1 cellular context compared by ENCODE assay signal in the genomic region with DNA sequence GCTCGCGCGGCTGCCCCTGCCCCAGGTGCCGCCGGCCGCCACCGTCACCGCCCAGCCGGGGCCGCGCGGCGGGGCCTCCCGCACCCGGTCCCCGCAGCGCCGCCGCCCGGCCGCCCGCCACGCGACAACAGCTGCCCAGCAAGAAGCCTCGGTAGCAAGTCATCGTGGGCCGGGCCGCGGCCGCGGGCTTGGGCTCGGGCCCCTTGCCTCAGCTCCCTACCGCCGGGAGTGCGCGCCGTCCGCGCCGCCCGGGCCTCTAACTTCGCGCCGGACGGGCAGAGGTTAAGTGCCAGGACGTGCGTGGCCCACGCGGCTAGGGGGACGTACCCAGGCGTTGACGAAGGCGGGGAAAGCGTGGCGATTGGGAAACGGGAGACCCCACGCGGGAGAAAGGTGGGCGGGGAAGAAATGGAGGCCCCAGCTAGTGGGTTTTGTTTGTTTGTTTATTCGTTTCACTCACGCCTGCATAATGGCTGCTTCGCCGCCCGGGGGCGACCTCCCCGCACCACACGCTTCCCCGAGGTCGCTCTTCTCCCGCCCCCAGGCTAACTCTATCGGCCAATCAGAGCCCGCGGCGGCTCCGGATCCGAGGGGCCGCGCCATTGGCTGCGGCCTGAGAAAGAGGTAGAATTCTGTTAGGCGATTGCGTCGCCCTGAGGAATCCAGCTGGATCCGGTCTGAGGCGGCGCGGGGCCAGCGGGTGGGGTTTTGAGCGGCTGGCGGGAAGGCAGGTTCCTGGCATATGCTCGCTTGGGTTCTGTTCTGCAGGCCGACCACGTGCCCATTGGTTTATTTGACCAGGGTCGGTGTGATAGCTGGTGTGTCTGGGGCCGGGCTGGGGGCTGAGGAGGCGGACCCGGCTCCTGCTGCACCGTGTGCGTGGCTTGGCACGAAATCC.
TF ChIP-seq lines count a peak whose summit lies in the region.

A gene with protein sequence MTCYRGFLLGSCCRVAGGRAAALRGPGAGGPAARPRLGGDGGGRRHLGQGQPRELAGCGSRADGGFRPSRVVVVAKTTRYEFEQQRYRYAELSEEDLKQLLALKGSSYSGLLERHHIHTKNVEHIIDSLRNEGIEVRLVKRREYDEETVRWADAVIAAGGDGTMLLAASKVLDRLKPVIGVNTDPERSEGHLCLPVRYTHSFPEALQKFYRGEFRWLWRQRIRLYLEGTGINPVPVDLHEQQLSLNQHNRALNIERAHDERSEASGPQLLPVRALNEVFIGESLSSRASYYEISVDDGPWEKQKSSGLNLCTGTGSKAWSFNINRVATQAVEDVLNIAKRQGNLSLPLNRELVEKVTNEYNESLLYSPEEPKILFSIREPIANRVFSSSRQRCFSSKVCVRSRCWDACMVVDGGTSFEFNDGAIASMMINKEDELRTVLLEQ (minus strand): TSS at position 290 of the 898 bp plus-strand sequence. CDS start 127 bp downstream, at position 163.

TF ChIP-seq in HepG2, 621 proteins besides CTCF, POLR2A, EP300 and RAD21 (continued from another document):
- TF ChIP-seq, protein P1, sequence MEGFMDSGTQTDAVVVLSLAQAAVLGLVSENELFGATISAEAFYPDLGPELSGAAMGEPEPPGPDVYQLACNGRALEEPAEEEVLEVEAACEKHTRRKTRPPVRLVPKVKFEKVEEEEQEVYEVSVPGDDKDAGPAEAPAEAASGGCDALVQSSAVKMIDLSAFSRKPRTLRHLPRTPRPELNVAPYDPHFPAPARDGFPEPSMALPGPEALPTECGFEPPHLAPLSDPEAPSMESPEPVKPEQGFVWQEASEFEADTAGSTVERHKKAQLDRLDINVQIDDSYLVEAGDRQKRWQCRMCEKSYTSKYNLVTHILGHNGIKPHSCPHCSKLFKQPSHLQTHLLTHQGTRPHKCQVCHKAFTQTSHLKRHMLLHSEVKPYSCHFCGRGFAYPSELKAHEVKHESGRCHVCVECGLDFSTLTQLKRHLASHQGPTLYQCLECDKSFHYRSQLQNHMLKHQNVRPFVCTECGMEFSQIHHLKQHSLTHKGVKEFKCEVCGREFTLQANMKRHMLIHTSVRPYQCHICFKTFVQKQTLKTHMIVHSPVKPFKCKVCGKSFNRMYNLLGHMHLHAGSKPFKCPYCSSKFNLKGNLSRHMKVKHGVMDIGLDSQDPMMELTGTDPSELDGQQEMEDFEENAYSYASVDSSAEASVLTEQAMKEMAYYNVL (CRISPR knock-in tag; IDR thresholded peaks at IDR 0.05; ENCODE audit: borderline replicate concordance): peak; percentile 52; the same call in 1 of the 2 replicates
- TF ChIP-seq SATB2 (CRISPR knock-in tag; IDR thresholded peaks at IDR 0.05) (no peak), CBX1 (IDR thresholded peaks at IDR 0.05; ENCODE audit: low read depth) (peak; percentile 13), ZNF678 (CRISPR knock-in tag; IDR thresholded peaks at IDR 0.05) (peak; percentile 72), IRX3 (CRISPR knock-in tag; IDR thresholded peaks at IDR 0.05; ENCODE audit: borderline replicate concordance, low read depth) (peak; percentile 52; the same call in 1 of the 2 replicates), PAF1 (CRISPR knock-in tag; IDR thresholded peaks at IDR 0.05) (no peak), TBP (CRISPR knock-in tag; IDR thresholded peaks at IDR 0.05) (no peak), ERF (CRISPR knock-in tag; IDR thresholded peaks at IDR 0.05) (peak; percentile 48; the same call in 1 of the 2 replicates), ZNF143 (CRISPR knock-in tag; IDR thresholded peaks at IDR 0.05) (no peak), AGO1 (IDR thresholded peaks at IDR 0.05; ENCODE audit: low read depth, low read length, poor library complexity, severe bottlenecking) (no peak), IRF2 (CRISPR knock-in tag; IDR thresholded peaks at IDR 0.05) (peak; percentile 83), ELF4 (CRISPR knock-in tag; IDR thresholded peaks at IDR 0.05; ENCODE audit: borderline replicate concordance) (no peak; the same call in 1 of the 2 replicates), RARG (CRISPR knock-in tag; IDR thresholded peaks at IDR 0.05; ENCODE audit: low read depth) (no peak), ZNF350 (CRISPR knock-in tag; IDR thresholded peaks at IDR 0.05; ENCODE audit: borderline replicate concordance, low read depth) (peak; percentile 85; the same call in 1 of the 2 replicates), ZNF329 (CRISPR knock-in tag; IDR thresholded peaks at IDR 0.05; ENCODE audit: low read depth) (peak; percentile 24; the same call in 1 of the 2 replicates), ZNF44 (CRISPR knock-in tag; IDR thresholded peaks at IDR 0.05) (peak; percentile 38), IKZF1 (IDR thresholded peaks at IDR 0.05) (no peak), ZNF256 (CRISPR knock-in tag; conservative IDR thresholded peaks at IDR 0.05) (peak; percentile 18; the same call in 1 of the 2 replicates), KLF11 (CRISPR knock-in tag; IDR thresholded peaks at IDR 0.05) (no peak), AKAP8 (CRISPR knock-in tag; IDR thresholded peaks at IDR 0.05) (0 out of 2 replicates have a peak, but pooled peaks have one; percentile 35), FOXC1 (CRISPR knock-in tag; IDR thresholded peaks at IDR 0.05; ENCODE audit: borderline replicate concordance) (peak; percentile 87; the same call in 1 of the 2 replicates), ZNF564 (CRISPR knock-in tag; IDR thresholded peaks at IDR 0.05) (peak; percentile 76; the same call in 1 of the 2 replicates), IKZF4 (CRISPR knock-in tag; IDR thresholded peaks at IDR 0.05; ENCODE audit: borderline replicate concordance, low read depth, not compliant biosample characterization) (no peak)
- TF ChIP-seq, protein P2, sequence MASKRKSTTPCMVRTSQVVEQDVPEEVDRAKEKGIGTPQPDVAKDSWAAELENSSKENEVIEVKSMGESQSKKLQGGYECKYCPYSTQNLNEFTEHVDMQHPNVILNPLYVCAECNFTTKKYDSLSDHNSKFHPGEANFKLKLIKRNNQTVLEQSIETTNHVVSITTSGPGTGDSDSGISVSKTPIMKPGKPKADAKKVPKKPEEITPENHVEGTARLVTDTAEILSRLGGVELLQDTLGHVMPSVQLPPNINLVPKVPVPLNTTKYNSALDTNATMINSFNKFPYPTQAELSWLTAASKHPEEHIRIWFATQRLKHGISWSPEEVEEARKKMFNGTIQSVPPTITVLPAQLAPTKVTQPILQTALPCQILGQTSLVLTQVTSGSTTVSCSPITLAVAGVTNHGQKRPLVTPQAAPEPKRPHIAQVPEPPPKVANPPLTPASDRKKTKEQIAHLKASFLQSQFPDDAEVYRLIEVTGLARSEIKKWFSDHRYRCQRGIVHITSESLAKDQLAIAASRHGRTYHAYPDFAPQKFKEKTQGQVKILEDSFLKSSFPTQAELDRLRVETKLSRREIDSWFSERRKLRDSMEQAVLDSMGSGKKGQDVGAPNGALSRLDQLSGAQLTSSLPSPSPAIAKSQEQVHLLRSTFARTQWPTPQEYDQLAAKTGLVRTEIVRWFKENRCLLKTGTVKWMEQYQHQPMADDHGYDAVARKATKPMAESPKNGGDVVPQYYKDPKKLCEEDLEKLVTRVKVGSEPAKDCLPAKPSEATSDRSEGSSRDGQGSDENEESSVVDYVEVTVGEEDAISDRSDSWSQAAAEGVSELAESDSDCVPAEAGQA (IDR thresholded peaks at IDR 0.05; ENCODE audit: low read depth): no peak
- TF ChIP-seq, protein P2 (CRISPR knock-in tag; IDR thresholded peaks at IDR 0.05; ENCODE audit: borderline replicate concordance): no peak
- TF ChIP-seq, protein P3, sequence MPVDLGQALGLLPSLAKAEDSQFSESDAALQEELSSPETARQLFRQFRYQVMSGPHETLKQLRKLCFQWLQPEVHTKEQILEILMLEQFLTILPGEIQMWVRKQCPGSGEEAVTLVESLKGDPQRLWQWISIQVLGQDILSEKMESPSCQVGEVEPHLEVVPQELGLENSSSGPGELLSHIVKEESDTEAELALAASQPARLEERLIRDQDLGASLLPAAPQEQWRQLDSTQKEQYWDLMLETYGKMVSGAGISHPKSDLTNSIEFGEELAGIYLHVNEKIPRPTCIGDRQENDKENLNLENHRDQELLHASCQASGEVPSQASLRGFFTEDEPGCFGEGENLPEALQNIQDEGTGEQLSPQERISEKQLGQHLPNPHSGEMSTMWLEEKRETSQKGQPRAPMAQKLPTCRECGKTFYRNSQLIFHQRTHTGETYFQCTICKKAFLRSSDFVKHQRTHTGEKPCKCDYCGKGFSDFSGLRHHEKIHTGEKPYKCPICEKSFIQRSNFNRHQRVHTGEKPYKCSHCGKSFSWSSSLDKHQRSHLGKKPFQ (CRISPR knock-in tag; IDR thresholded peaks at IDR 0.05; ENCODE audit: insufficient replicate concordance): peak; percentile 67
- TF ChIP-seq, protein P4, sequence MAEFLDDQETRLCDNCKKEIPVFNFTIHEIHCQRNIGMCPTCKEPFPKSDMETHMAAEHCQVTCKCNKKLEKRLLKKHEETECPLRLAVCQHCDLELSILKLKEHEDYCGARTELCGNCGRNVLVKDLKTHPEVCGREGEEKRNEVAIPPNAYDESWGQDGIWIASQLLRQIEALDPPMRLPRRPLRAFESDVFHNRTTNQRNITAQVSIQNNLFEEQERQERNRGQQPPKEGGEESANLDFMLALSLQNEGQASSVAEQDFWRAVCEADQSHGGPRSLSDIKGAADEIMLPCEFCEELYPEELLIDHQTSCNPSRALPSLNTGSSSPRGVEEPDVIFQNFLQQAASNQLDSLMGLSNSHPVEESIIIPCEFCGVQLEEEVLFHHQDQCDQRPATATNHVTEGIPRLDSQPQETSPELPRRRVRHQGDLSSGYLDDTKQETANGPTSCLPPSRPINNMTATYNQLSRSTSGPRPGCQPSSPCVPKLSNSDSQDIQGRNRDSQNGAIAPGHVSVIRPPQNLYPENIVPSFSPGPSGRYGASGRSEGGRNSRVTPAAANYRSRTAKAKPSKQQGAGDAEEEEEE (CRISPR knock-in tag; IDR thresholded peaks at IDR 0.05; ENCODE audit: borderline replicate concordance): no peak
- TF ChIP-seq, protein P5, sequence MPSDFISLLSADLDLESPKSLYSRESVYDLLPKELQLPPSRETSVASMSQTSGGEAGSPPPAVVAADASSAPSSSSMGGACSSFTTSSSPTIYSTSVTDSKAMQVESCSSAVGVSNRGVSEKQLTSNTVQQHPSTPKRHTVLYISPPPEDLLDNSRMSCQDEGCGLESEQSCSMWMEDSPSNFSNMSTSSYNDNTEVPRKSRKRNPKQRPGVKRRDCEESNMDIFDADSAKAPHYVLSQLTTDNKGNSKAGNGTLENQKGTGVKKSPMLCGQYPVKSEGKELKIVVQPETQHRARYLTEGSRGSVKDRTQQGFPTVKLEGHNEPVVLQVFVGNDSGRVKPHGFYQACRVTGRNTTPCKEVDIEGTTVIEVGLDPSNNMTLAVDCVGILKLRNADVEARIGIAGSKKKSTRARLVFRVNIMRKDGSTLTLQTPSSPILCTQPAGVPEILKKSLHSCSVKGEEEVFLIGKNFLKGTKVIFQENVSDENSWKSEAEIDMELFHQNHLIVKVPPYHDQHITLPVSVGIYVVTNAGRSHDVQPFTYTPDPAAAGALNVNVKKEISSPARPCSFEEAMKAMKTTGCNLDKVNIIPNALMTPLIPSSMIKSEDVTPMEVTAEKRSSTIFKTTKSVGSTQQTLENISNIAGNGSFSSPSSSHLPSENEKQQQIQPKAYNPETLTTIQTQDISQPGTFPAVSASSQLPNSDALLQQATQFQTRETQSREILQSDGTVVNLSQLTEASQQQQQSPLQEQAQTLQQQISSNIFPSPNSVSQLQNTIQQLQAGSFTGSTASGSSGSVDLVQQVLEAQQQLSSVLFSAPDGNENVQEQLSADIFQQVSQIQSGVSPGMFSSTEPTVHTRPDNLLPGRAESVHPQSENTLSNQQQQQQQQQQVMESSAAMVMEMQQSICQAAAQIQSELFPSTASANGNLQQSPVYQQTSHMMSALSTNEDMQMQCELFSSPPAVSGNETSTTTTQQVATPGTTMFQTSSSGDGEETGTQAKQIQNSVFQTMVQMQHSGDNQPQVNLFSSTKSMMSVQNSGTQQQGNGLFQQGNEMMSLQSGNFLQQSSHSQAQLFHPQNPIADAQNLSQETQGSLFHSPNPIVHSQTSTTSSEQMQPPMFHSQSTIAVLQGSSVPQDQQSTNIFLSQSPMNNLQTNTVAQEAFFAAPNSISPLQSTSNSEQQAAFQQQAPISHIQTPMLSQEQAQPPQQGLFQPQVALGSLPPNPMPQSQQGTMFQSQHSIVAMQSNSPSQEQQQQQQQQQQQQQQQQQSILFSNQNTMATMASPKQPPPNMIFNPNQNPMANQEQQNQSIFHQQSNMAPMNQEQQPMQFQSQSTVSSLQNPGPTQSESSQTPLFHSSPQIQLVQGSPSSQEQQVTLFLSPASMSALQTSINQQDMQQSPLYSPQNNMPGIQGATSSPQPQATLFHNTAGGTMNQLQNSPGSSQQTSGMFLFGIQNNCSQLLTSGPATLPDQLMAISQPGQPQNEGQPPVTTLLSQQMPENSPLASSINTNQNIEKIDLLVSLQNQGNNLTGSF (CRISPR knock-in tag; IDR thresholded peaks at IDR 0.05): peak; percentile 68; the same call in 1 of the 2 replicates
- TF ChIP-seq, protein P6, sequence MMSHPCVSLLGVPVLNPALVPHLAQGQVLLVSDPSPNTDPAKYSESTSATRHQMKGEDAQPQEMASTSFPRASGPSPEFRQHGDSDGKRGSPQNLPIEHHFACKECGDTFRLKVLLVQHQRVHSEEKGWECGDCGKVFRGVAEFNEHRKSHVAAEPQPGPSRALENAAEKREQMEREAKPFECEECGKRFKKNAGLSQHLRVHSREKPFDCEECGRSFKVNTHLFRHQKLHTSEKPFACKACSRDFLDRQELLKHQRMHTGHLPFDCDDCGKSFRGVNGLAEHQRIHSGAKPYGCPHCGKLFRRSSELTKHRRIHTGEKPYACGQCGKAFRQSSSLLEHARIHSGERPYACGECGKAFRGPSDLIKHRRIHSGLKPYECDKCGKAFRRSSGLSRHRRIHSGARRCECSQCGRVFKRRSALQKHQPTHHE (CRISPR knock-in tag; IDR thresholded peaks at IDR 0.05; ENCODE audit: borderline replicate concordance): no peak; the same call in 1 of the 2 replicates
